In genomic region chr12:14554281-14555008, GRCh38 we compare ENCODE assay signal across 7 cellular contexts. TPM values are rescaled to one million over a fixed set of nuclear protein-coding genes. Genes with fewer than 3 reads are reported as not detected.
DNase-seq lines count a peak whose midpoint lies in the region; ATAC-seq and TF ChIP-seq lines count a peak whose summit lies in the region.

No MANE protein-coding gene starts in this region.

- no peak for ATAC-seq in HG03457 (IDR thresholded peaks at IDR 0.05; ENCODE audit: unreplicated experiment)
- ATAC-seq in HG03571 (IDR thresholded peaks at IDR 0.05; ENCODE audit: unreplicated experiment): no peak
- ATAC-seq in HG02678 (IDR thresholded peaks at IDR 0.05; ENCODE audit: unreplicated experiment): no peak

- H3K36me3 ChIP-seq in adipocyte (ENCODE audit: control insufficient read depth, insufficient read depth, low read length, severe bottlenecking) (no peaks in the 10 kb centered on the region), thyroid gland (no peaks in the 10 kb centered on the region)

- peak overlapping the region; percentile 48 to 62 (median 59) for H3K27ac ChIP-seq in thyroid gland

- peak in 2 of 6 experiments; percentile 10 to 45 for TF ChIP-seq CTCF in thyroid gland (IDR thresholded peaks at IDR 0.05)

- H3K9me3 ChIP-seq in adipocyte (ENCODE audit: control insufficient read depth, low read length) (no peaks in the 10 kb centered on the region), thyroid gland (no peaks in the 10 kb centered on the region)

- intact Hi-C loops in thyroid gland (cut with DNase I): no loop called here

- H3K4me3 ChIP-seq in adipocyte (ENCODE audit: low read length) (peak overlapping the region; percentile 16), thyroid gland (replicated peaks in 1 of 3) (no peak overlapping the region)

- H3K27me3 ChIP-seq in adipocyte (replicated peaks; ENCODE audit: control insufficient read depth, insufficient read depth, low read length) (no peaks in the 10 kb centered on the region), thyroid gland (no peaks in the 10 kb centered on the region)

- peak in 1 of 2 donors; percentile 19 for TF ChIP-seq POLR2A in thyroid gland (IDR thresholded peaks at IDR 0.05)

- WGBS in thyroid gland, 2 donors: 22 to 24% methylated on average over 9 of the region's 9 CpGs

- peak; percentile 98 for DNase-seq in LoVo (ENCODE audit: low spot score)
- no peak for DNase-seq in adipocyte (ENCODE audit: low read depth)
- DNase-seq in iris pigment epithelial cell (ENCODE audit: low read depth): peak; percentile 1
- DNase-seq in thyroid gland: peak; percentile 93 to 96

- peaks cover 10% of the 10 kb centered on the region for H3K4me1 ChIP-seq in adipocyte (ENCODE audit: control insufficient read depth, insufficient read depth, low read length)
- peaks cover 10 to 12% of the 10 kb centered on the region in 2 donors for H3K4me1 ChIP-seq in thyroid gland

- peak overlapping the region; percentile 34 for H3K9ac ChIP-seq in adipocyte (ENCODE audit: low read length)

RNA-seq across cellular contexts. Expression of gene PLBD1, which starts 13.2 kb away (rescaled TPM):
- total RNA-seq in thyroid gland: 10 to 100 TPM in 2 of 4 donors, 1 to 10 TPM in 2; 5.1 to 14.5 (median 10.6) TPM
